Comparison of ENCODE assay signal across 1 cellular context in genomic region chr12:52953181-52953841, GRCh38.
TF ChIP-seq lines count a peak whose summit lies in the region.

No MANE protein-coding gene starts in this region.

TF ChIP-seq in endothelial cell of umbilical vein, 7 proteins besides CTCF, POLR2A, EP300 and RAD21:
- TF ChIP-seq JUN (IDR thresholded peaks at IDR 0.05; ENCODE audit: borderline replicate concordance, insufficient read depth, insufficient read length, low read depth) (no peak), FOS (IDR thresholded peaks at IDR 0.05; ENCODE audit: borderline replicate concordance, insufficient read depth, low read length) (no peak), MAX (IDR thresholded peaks at IDR 0.05; ENCODE audit: insufficient read depth, insufficient read length) (no peak), POLR2AphosphoS5 (IDR thresholded peaks at IDR 0.05; ENCODE audit: insufficient read depth, low read depth, low read length) (no peak), EZH2 (IDR thresholded peaks at IDR 0.05; ENCODE audit: borderline replicate concordance, low read depth, low read length, severe bottlenecking) (no peak), MYC (IDR thresholded peaks at IDR 0.05; ENCODE audit: low read depth, low read length) (no peak), GATA2 (IDR thresholded peaks at IDR 0.05; ENCODE audit: insufficient read depth, insufficient read length, low read depth, low read length) (no peak)
TF ChIP-seq in endothelial cell of umbilical vein: peak in this region for 0.
